1 cellular context compared by ENCODE assay signal in the genomic region with DNA sequence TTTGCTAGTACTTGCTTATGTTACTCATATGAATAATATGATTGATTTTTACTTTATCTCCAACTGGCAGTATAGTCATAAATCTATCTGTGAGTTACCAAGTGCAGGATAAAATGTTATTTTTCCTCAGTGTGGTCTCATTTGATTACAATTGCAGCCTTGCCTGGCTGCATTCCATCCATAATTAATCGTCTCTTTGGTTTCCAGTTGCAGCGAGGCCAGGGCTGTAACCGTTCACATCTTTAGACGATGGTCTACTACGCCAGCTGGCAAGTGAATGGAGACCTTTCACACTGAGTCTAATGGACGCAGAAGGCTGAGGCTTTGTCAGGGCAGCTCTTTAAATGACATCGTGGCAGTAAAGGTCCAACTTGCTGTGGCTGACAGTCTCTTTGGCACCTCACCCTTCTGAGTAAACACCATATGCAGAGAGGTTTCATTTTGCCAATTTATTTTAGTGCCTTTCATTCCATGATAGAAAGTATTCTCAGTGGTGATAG.
TF ChIP-seq lines count a peak whose summit lies in the region.

No MANE protein-coding gene starts in this region.

TF ChIP-seq in endothelial cell of umbilical vein, 7 proteins besides CTCF, POLR2A, EP300 and RAD21 (continued from another document):
- TF ChIP-seq, protein P1, sequence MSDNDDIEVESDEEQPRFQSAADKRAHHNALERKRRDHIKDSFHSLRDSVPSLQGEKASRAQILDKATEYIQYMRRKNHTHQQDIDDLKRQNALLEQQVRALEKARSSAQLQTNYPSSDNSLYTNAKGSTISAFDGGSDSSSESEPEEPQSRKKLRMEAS (IDR thresholded peaks at IDR 0.05; ENCODE audit: insufficient read depth, insufficient read length), result no peak
- TF ChIP-seq POLR2AphosphoS5 (IDR thresholded peaks at IDR 0.05; ENCODE audit: insufficient read depth, low read depth, low read length) (peak; percentile 70), JUN (IDR thresholded peaks at IDR 0.05; ENCODE audit: borderline replicate concordance, insufficient read depth, insufficient read length, low read depth) (peak; percentile 69), FOS (IDR thresholded peaks at IDR 0.05; ENCODE audit: borderline replicate concordance, insufficient read depth, low read length) (no peak), EZH2 (IDR thresholded peaks at IDR 0.05; ENCODE audit: borderline replicate concordance, low read depth, low read length, severe bottlenecking) (no peak), GATA2 (IDR thresholded peaks at IDR 0.05; ENCODE audit: insufficient read depth, insufficient read length, low read depth, low read length) (peak; percentile 74)
